ENCODE assay signal across 16 cellular contexts in genomic region chr18:10022365-10022764, GRCh38.
A peak's percentile ranks its signal among the peaks of the same experiment; 100 is the strongest.
DNase-seq lines count a peak whose midpoint lies in the region; ATAC-seq and TF ChIP-seq lines count a peak whose summit lies in the region.
"Had no signal": no experiment of that assay in that cellular context is flagged by ENCODE, and none has a peak within 500 bp of the region (broad histone marks: within the 10 kb centered on the region; RNA-seq: fewer than 3 reads in every experiment).

No MANE protein-coding gene starts in this region.

- intact Hi-C loops in ascending aorta (cut with DNase I): loop anchor here (10.0 kb wide), 1 partner anchor 1832 kb away; the partner anchor contains the start of gene CHMP1B
- intact Hi-C loops in breast epithelium (cut with DNase I; ENCODE audit: low total_unique reads): no loop called here

- H3K9ac ChIP-seq in endodermal cell (ENCODE audit: extremely low read depth, low read length, poor library complexity, severe bottlenecking): no peak overlapping the region
- H3K9ac ChIP-seq: BLaER1 treated with 17β-estradiol and CSF1 and Interleukin-3, amounts not matched to agents 10 nM and 100 nM had no signal

- H3K4me3 ChIP-seq in ascending aorta (no peak overlapping the region), endodermal cell (ENCODE audit: low read length) (no peak overlapping the region), thoracic aorta (no peak overlapping the region), breast epithelium (no peak overlapping the region)
- H3K4me3 ChIP-seq: BLaER1 treated with 17β-estradiol and CSF1 and Interleukin-3, amounts not matched to agents 10 nM and 100 nM had no signal

- peaks cover 4% of the 10 kb centered on the region for H3K9me3 Mint-ChIP-seq in endodermal cell
- H3K9me3 Mint-ChIP-seq: CD8-positive, alpha-beta T cell; HFFc6 had no signal

- peaks cover 0 to 25% of the 10 kb centered on the region in 2 donors for H3K4me1 ChIP-seq in ascending aorta
- peaks cover 5% of the 10 kb centered on the region for H3K4me1 ChIP-seq in endodermal cell (ENCODE audit: control insufficient read depth, insufficient read depth, low read length)
- H3K4me1 ChIP-seq in thoracic aorta (ENCODE audit: control insufficient read depth in 1 of 2, low read depth in 2 of 2): peaks cover 0 to 30% of the 10 kb centered on the region in 2 donors
- H3K4me1 ChIP-seq in breast epithelium: no peaks in the 10 kb centered on the region

- H3K27ac ChIP-seq in ascending aorta (peak overlapping the region; percentile 72 to 73), endodermal cell (ENCODE audit: low read depth, low read length) (no peak overlapping the region), thoracic aorta (peak overlapping the region; percentile 24 to 35), breast epithelium (no peak overlapping the region)

- no peaks in the 10 kb centered on the region for H3K36me3 Mint-ChIP-seq in endodermal cell (ENCODE audit: low read depth)
- H3K36me3 Mint-ChIP-seq: CD8-positive, alpha-beta T cell had no signal

- peaks cover 2% of the 10 kb centered on the region for H3K27me3 Mint-ChIP-seq in endodermal cell (ENCODE audit: insufficient read depth)
- H3K27me3 Mint-ChIP-seq: B cell had no signal

- no peaks in the 10 kb centered on the region for H3K27me3 ChIP-seq in ascending aorta
- H3K27me3 ChIP-seq in endodermal cell (ENCODE audit: control insufficient read depth, insufficient read depth, low read length, poor library complexity, severe bottlenecking): no peaks in the 10 kb centered on the region
- no peaks in the 10 kb centered on the region for H3K27me3 ChIP-seq in thoracic aorta (replicated peaks; ENCODE audit: insufficient read depth)
- H3K27me3 ChIP-seq in breast epithelium: no peaks in the 10 kb centered on the region
- H3K27me3 ChIP-seq: BLaER1 treated with 17β-estradiol and CSF1 and Interleukin-3, amounts not matched to agents 10 nM and 100 nM had no signal

- no peak overlapping the region for H3K27ac Mint-ChIP-seq in endodermal cell
- H3K27ac Mint-ChIP-seq: B cell; CD8-positive, alpha-beta T cell; HFFc6 had no signal

- TF ChIP-seq POLR2A in breast epithelium (IDR thresholded peaks at IDR 0.05): no peak

- H3K36me3 ChIP-seq in ascending aorta (no peaks in the 10 kb centered on the region), endodermal cell (ENCODE audit: control insufficient read depth, insufficient read depth, low read length) (no peaks in the 10 kb centered on the region), thoracic aorta (no peaks in the 10 kb centered on the region), breast epithelium (no peaks in the 10 kb centered on the region)
- H3K36me3 ChIP-seq: BLaER1 treated with 17β-estradiol and CSF1 and Interleukin-3, amounts not matched to agents 10 nM and 100 nM had no signal

- H3K4me3 Mint-ChIP-seq in endodermal cell: no peak overlapping the region
- H3K4me3 Mint-ChIP-seq: B cell; CD8-positive, alpha-beta T cell; HFFc6 had no signal

- ATAC-seq in thoracic aorta (ENCODE audit: insufficient number of reproducible peaks, low FRiP score, low read depth): no peak
- no peak for ATAC-seq in HG03175 (IDR thresholded peaks at IDR 0.05; ENCODE audit: unreplicated experiment)
- ATAC-seq: CD8-positive, alpha-beta T cell; HCT116 had no signal

- peaks cover 14% of the 10 kb centered on the region for H3K4me1 Mint-ChIP-seq in endodermal cell
- H3K4me1 Mint-ChIP-seq: B cell had no signal

- 85 to 94% methylated on average over 4 of the region's 4 CpGs for WGBS in endodermal cell (ENCODE audit: insufficient coverage in 1 of 2, insufficient read length in 1 of 2), 2 experiments

- peaks cover 0 to 9% of the 10 kb centered on the region in 2 donors for H3K9me3 ChIP-seq in ascending aorta
- peaks cover 6% of the 10 kb centered on the region for H3K9me3 ChIP-seq in endodermal cell (ENCODE audit: control insufficient read depth, low read length)
- H3K9me3 ChIP-seq in thoracic aorta: no peaks in the 10 kb centered on the region
- no peaks in the 10 kb centered on the region for H3K9me3 ChIP-seq in breast epithelium

- DNase-seq in ascending aorta (ENCODE audit: low spot score in 2 of 2) (peak in 1 of 2 donors; percentile 54), endodermal cell (peak; percentile 5), thoracic aorta (ENCODE audit: low spot score) (no peak), breast epithelium (ENCODE audit: low spot score in 2 of 2) (no peak), amygdala (lab: John Stamatoyannopoulos, UW) (no peak)
- DNase-seq: Calu3; CD8-positive, alpha-beta T cell; DMS79 treated with DMSO at 0.1 percent for 48 hours; GF-D8; GOT3; H7; HFFc6 had no signal

- TF ChIP-seq CTCF in ascending aorta (IDR thresholded peaks at IDR 0.05) (no peak), endodermal cell (conservative IDR thresholded peaks at IDR 0.05) (no peak), thoracic aorta (IDR thresholded peaks at IDR 0.05) (no peak), breast epithelium (IDR thresholded peaks at IDR 0.05) (no peak)

Comparison
In these comparisons a context has a peak if more than half of its experiments do, and no peak if none do; other contexts are left out.
1. H3K27ac ChIP-seq: peak in ascending aorta (2 of 2) and thoracic aorta (2 of 2); none in endodermal cell (single experiment) and breast epithelium (0 of 2).